Comparison of ENCODE assay signal across 1 cellular context in genomic region chr5:133869675-133869978, GRCh38.
TF ChIP-seq lines count a peak whose summit lies in the region.

No MANE protein-coding gene starts in this region.

TF ChIP-seq in IMR-90, 13 proteins besides CTCF, POLR2A, EP300 and RAD21 (continued from another document):
- no peak for TF ChIP-seq CEBPB (IDR thresholded peaks at IDR 0.05; ENCODE audit: low read depth, low read length)
- no peak for TF ChIP-seq NFE2L2 (IDR thresholded peaks at IDR 0.05; ENCODE audit: low read depth, low read length)
- TF ChIP-seq FOS (IDR thresholded peaks at IDR 0.05; ENCODE audit: low read depth, low read length), result no peak
- no peak for TF ChIP-seq BHLHE40 (IDR thresholded peaks at IDR 0.05; ENCODE audit: low read depth, low read length)
- no peak for TF ChIP-seq RFX5 (IDR thresholded peaks at IDR 0.05; ENCODE audit: low read depth, low read length)
TF ChIP-seq in IMR-90: peak in this region for 0.
